ENCODE assay signal across 8 cellular contexts in the genomic region with DNA sequence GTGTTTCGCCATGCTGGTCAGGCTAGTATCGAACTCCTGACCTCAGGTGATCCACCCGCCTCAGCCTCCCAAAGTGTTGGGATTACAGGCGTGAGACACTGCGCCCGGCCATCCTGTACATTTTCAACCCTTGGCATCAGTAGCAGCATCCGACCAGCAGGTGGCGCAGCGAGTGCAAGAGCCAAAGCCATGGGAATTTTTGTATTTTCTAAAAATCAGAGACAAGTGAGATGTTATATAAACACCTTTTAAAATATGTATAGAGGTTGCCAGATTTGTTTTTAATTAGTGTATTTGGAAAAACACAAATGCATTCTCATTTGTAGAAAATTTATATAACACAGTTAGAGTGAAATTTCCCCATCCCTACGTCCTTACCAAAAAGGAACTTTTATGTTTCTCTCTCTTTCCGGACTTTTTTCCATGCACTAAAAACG. TPM values are rescaled to one million over a fixed set of nuclear protein-coding genes. Genes with fewer than 3 reads are reported as not detected.
DNase-seq lines count a peak whose midpoint lies in the region; ATAC-seq and TF ChIP-seq lines count a peak whose summit lies in the region.

No MANE protein-coding gene starts in this region.

- no peak overlapping the region for H3K9ac ChIP-seq in PC-3 (ENCODE audit: low read length)

- CTCF ChIA-PET in PC-3 (lab: Charles Lee), result interaction anchor here (0.7 to 1.2 kb wide), 4 partner anchors 134 to 251 kb away, joined by 3 to 8 read pairs (median 3); no protein-coding TSS in a partner anchor

- H3K9me3 Mint-ChIP-seq in neural crest cell, result peaks cover 2% of the 10 kb centered on the region

- H3K27ac ChIP-seq in DOHH2 (ENCODE audit: low read depth, low read length) (no peak overlapping the region), PC-3 (ENCODE audit: low read length) (peak overlapping the region; percentile 26; the same call in 1 of the 2 replicates), stomach (peak overlapping the region in 4 of 5 donors; percentile 23 to 69 (median 38))

- H3K4me1 Mint-ChIP-seq in neural crest cell, result peaks cover 29% of the 10 kb centered on the region

- peak overlapping the region; percentile 59 for H3K4me3 Mint-ChIP-seq in neural crest cell

- ATAC-seq in HG03565 (IDR thresholded peaks at IDR 0.05; ENCODE audit: unreplicated experiment) (peak; percentile 31), PC-3 (peak; percentile 68)

- H3F3A ChIP-seq in DOHH2 (ENCODE audit: control insufficient read depth, insufficient read depth), result no peaks in the 10 kb centered on the region
- no peaks in the 10 kb centered on the region for H3F3A ChIP-seq in PC-3 (ENCODE audit: low read length, unreplicated experiment)

- H4K20me1 ChIP-seq in DOHH2 (ENCODE audit: control insufficient read depth, insufficient read depth, low read depth, low read length) (no peaks in the 10 kb centered on the region), PC-3 (ENCODE audit: low read length) (no peaks in the 10 kb centered on the region)

- 13 to 17% (median 14%) methylated on average over 12 of the region's 12 CpGs for WGBS in stomach, 5 donors

- H3K79me2 ChIP-seq in DOHH2 (ENCODE audit: control insufficient read depth, low read length) (no peaks in the 10 kb centered on the region), PC-3 (ENCODE audit: low read length) (no peaks in the 10 kb centered on the region)

- H2AFZ ChIP-seq in PC-3 (ENCODE audit: low read length), result 0 out of 2 replicates have a peak overlapping the region, but pooled peaks have one; percentile 9

- H3K27ac Mint-ChIP-seq in neural crest cell (ENCODE audit: unreplicated experiment), result peak overlapping the region; percentile 44

- H3K9me2 ChIP-seq in DOHH2 (replicated peaks; ENCODE audit: control insufficient read depth, low read length) (no peaks in the 10 kb centered on the region), PC-3 (replicated peaks; ENCODE audit: low read length) (no peaks in the 10 kb centered on the region)

- TF ChIP-seq CTCF in DOHH2 (IDR thresholded peaks at IDR 0.05; ENCODE audit: low read depth, low read length, poor library complexity, severe bottlenecking) (peak; percentile 83), PC-3 (conservative IDR thresholded peaks at IDR 0.05; ENCODE audit: low read depth, low read length) (peak; percentile 88), neural crest cell (conservative IDR thresholded peaks at IDR 0.05) (peak; percentile 99), stomach (IDR thresholded peaks at IDR 0.05) (peak in 6 of 7 experiments; percentile 72 to 99 (median 95))

- no peaks in the 10 kb centered on the region for H3K27me3 Mint-ChIP-seq in neural crest cell (ENCODE audit: low read depth)

- POLR2A ChIA-PET in PC-3 (lab: Charles Lee; ENCODE audit: unreplicated experiment), result no interaction called here

- H3K27me3 ChIP-seq in DOHH2 (ENCODE audit: control insufficient read depth, low read length) (no peaks in the 10 kb centered on the region), PC-3 (ENCODE audit: low read length) (no peaks in the 10 kb centered on the region), stomach (no peaks in the 10 kb centered on the region)

- H3K4me1 ChIP-seq in DOHH2 (ENCODE audit: control insufficient read depth, low read length) (peaks cover 37% of the 10 kb centered on the region), PC-3 (ENCODE audit: insufficient read depth, low read length) (peaks cover 22% of the 10 kb centered on the region; the same call in 1 of the 2 replicates), stomach (peaks cover 22 to 40% (median 30%) of the 10 kb centered on the region in 4 donors)

- H3K4me3 ChIP-seq in DOHH2 (ENCODE audit: low read length) (no peak overlapping the region), PC-3 (ENCODE audit: low read length) (no peak overlapping the region), stomach (no peak overlapping the region)

- no peaks in the 10 kb centered on the region for H3K36me3 Mint-ChIP-seq in neural crest cell (ENCODE audit: low read depth)

- H3K4me2 ChIP-seq in DOHH2 (ENCODE audit: low read length) (no peak overlapping the region), PC-3 (ENCODE audit: low read length) (no peak overlapping the region)

- peak; percentile 80 for DNase-seq in PC-3
- peak; percentile 77 for DNase-seq in activated T-cell treated with anti-CD3 and anti-CD28 coated beads, Interleukin-2, amount 50 U/mL, for 1 hour
- peak; percentile 57 for DNase-seq in fibroblast of gingiva (ENCODE audit: low read depth)
- peak; percentile 89 for DNase-seq in neural crest cell (ENCODE audit: low read depth, low spot score)
- DNase-seq in stomach, result peak; percentile 89
- DNase-seq in GM19238 (ENCODE audit: insufficient read length, low spot score), result no peak

- no TSS peak for BruUV-seq in PC-3 (replicated peaks; lab: Mats Ljungman, UMichigan)

- H3K9me3 ChIP-seq in DOHH2 (ENCODE audit: control insufficient read depth, insufficient read depth, low read length) (no peaks in the 10 kb centered on the region), PC-3 (ENCODE audit: low read length) (no peaks in the 10 kb centered on the region), stomach (no peaks in the 10 kb centered on the region)

- no peaks in the 10 kb centered on the region for H3K36me3 ChIP-seq in DOHH2 (ENCODE audit: control insufficient read depth, low read length)
- H3K36me3 ChIP-seq in PC-3 (ENCODE audit: low read depth, low read length), result no peaks in the 10 kb centered on the region
- H3K36me3 ChIP-seq in stomach, result no peaks in the 10 kb centered on the region

- TF ChIP-seq POLR2A in stomach (IDR thresholded peaks at IDR 0.05), result no peak

- intact Hi-C loops in PC-3 (cut with micrococcal nuclease), result loop anchor here (1.0 to 5.0 kb wide), 4 partner anchors 88 to 195 kb away; no protein-coding TSS in a partner anchor
- intact Hi-C loops in stomach (cut with DNase I; ENCODE audit: low total_unique reads), result loop anchor here (5.0 kb wide), 1 partner anchor 194 kb away; no protein-coding TSS in a partner anchor

- TF ChIP-seq EP300 in stomach (IDR thresholded peaks at IDR 0.05), result no peak

RNA-seq across cellular contexts. Expression of a gene that starts 36.8 kb away (rescaled TPM):
- total RNA-seq in PC-3 (2014; rRNA removed) (not detected in 2 replicates), neural crest cell (0.30 TPM in 1 of 2 replicates, not detected in the other), stomach (1 to 10 TPM in 1 of 5 donors, not detected in 4; 1.8 TPM)
- polyA plus RNA-seq in stomach, result under 1 TPM in 1 of 3 donors, not detected in 2; 0.15 TPM

RNA-seq across cellular contexts. Expression of a gene that starts 52.4 kb away (rescaled TPM):
- 32.9 and 36.3 TPM in 2 replicates for total RNA-seq in PC-3 (2014; rRNA removed)
- total RNA-seq in neural crest cell, result 38.7 and 39.9 TPM in 2 replicates
- 10 to 100 TPM in 2 of 5 donors, 1 to 10 TPM in 3; 1.4 to 26.3 (median 5.8) TPM for total RNA-seq in stomach
- polyA plus RNA-seq in stomach, result 10 to 100 TPM; 15.1 to 17.5 (median 17.3) TPM
